Comparison of ENCODE assay signal across 8 cellular contexts in the genomic region with DNA sequence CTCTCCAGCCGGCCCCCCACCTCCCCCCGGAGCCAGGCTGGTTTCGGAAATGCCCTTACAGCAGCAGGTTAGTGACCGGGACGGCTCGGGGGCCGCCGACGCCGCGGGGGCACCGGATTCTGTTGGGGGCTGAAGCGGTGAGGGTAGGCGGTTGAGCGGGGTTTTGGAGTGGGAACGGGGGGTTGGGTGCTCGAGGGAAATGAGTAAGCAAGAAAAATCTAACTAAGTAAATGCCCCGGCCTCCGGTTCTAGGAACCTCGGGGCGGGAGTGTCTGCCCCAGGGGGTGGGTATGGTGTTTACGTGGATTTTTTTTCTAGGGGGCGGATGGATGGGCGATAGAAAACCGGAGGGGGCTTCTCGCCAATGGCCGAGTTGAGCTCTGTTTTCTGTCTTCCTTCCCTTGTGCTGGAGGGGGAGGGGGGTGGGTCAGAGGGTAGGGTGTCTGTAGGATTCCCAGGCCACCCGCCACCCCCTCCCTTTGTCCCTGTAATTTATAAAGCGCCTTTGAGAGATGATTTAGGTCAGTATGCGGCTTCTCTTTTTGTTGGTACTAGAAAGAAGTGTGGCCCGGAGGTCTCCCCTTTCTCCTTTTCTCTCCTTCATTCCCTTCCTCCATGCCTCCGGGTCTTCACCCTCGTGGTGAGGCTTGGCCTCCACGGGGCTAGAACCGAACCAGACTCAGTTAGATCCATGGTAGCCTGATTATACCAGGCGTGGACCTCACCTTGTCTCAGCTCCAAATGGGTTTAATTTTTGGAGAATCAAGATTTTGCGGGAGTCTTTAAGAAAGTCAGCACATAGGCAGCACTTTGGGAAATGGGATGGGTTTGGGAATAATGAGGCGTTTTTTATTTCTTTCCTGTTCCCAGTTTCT. TPM values are rescaled to one million over a fixed set of nuclear protein-coding genes. Genes with fewer than 3 reads are reported as not detected.
DNase-seq lines count a peak whose midpoint lies in the region; ATAC-seq and TF ChIP-seq lines count a peak whose summit lies in the region.

No MANE protein-coding gene starts in this region.

- peaks cover 28% of the 10 kb centered on the region for H3K4me1 Mint-ChIP-seq in endodermal cell
- peaks cover 25 to 64% (median 49%) of the 10 kb centered on the region in 4 donors for H3K4me1 Mint-ChIP-seq in naive thymus-derived CD8-positive, alpha-beta T cell

- H3K79me2 ChIP-seq in DOHH2 (ENCODE audit: control insufficient read depth, low read length): peaks cover 70% of the 10 kb centered on the region

- DNase-seq in NCI-H69 (lab: John Stamatoyannopoulos, UW) (peak; percentile 80), endodermal cell (peak; percentile 85), stomach (peak; percentile 34), GM19240 (ENCODE audit: insufficient read length, low spot score) (no peak)
- peak in 2 of 3 experiments; percentile 56 to 75 for DNase-seq in activated CD8-positive, alpha-beta memory T cell treated with anti-CD3 and anti-CD28 coated beads for 48 hours (ENCODE audit: low read depth in 2 of 3, low spot score in 2 of 3)
- DNase-seq in naive thymus-derived CD8-positive, alpha-beta T cell: peak in 9 of 10 donors; percentile 41 to 81 (median 62)

- no peaks in the 10 kb centered on the region for H3K9me2 ChIP-seq in DOHH2 (replicated peaks; ENCODE audit: control insufficient read depth, low read length)

- peak; percentile 3 for ATAC-seq in HG02938 (IDR thresholded peaks at IDR 0.05; ENCODE audit: unreplicated experiment)
- ATAC-seq in naive thymus-derived CD8-positive, alpha-beta T cell: peak; percentile 12 to 15

- H3K36me3 ChIP-seq in DOHH2 (ENCODE audit: control insufficient read depth, low read length) (peaks cover 63% of the 10 kb centered on the region), endodermal cell (ENCODE audit: control insufficient read depth, insufficient read depth, low read length) (peaks cover 33% of the 10 kb centered on the region), stomach (no peaks in the 10 kb centered on the region)

- H3K27ac ChIP-seq in DOHH2 (ENCODE audit: low read depth, low read length): peak overlapping the region; percentile 92
- peak overlapping the region; percentile 97 for H3K27ac ChIP-seq in endodermal cell (ENCODE audit: low read depth, low read length)
- peak overlapping the region; percentile 51 to 95 (median 89) for H3K27ac ChIP-seq in stomach

- peaks cover 21% of the 10 kb centered on the region for H3K36me3 Mint-ChIP-seq in endodermal cell (ENCODE audit: low read depth)
- H3K36me3 Mint-ChIP-seq in naive thymus-derived CD8-positive, alpha-beta T cell: peaks cover 0 to 7% (median 3%) of the 10 kb centered on the region in 3 donors

- peak overlapping the region; percentile 89 for H3K4me3 Mint-ChIP-seq in endodermal cell
- H3K4me3 Mint-ChIP-seq in naive thymus-derived CD8-positive, alpha-beta T cell: peak overlapping the region; percentile 83 to 98 (median 96)

- peaks cover 50% of the 10 kb centered on the region for H3K4me1 ChIP-seq in DOHH2 (ENCODE audit: control insufficient read depth, low read length)
- peaks cover 4% of the 10 kb centered on the region for H3K4me1 ChIP-seq in endodermal cell (ENCODE audit: control insufficient read depth, insufficient read depth, low read length)
- H3K4me1 ChIP-seq in stomach: peaks cover 0 to 36% (median 22%) of the 10 kb centered on the region in 4 donors

- H3K27me3 Mint-ChIP-seq in endodermal cell (ENCODE audit: insufficient read depth): no peaks in the 10 kb centered on the region
- no peaks in the 10 kb centered on the region for H3K27me3 Mint-ChIP-seq in naive thymus-derived CD8-positive, alpha-beta T cell

- H3K27me3 ChIP-seq in DOHH2 (ENCODE audit: control insufficient read depth, low read length) (no peaks in the 10 kb centered on the region), endodermal cell (ENCODE audit: control insufficient read depth, insufficient read depth, low read length, poor library complexity, severe bottlenecking) (no peaks in the 10 kb centered on the region), stomach (no peaks in the 10 kb centered on the region)

- H3K9me3 ChIP-seq in DOHH2 (ENCODE audit: control insufficient read depth, insufficient read depth, low read length) (no peaks in the 10 kb centered on the region), endodermal cell (ENCODE audit: control insufficient read depth, low read length) (no peaks in the 10 kb centered on the region), stomach (no peaks in the 10 kb centered on the region)

- peaks cover 8% of the 10 kb centered on the region for H3F3A ChIP-seq in DOHH2 (ENCODE audit: control insufficient read depth, insufficient read depth)

- TF ChIP-seq CTCF in DOHH2 (IDR thresholded peaks at IDR 0.05; ENCODE audit: low read depth, low read length, poor library complexity, severe bottlenecking): no peak
- no peak for TF ChIP-seq CTCF in endodermal cell (conservative IDR thresholded peaks at IDR 0.05)
- TF ChIP-seq CTCF in stomach (IDR thresholded peaks at IDR 0.05): no peak

- peaks cover 21% of the 10 kb centered on the region for H4K20me1 ChIP-seq in DOHH2 (ENCODE audit: control insufficient read depth, insufficient read depth, low read depth, low read length)

- TF ChIP-seq EP300 in stomach (IDR thresholded peaks at IDR 0.05): no peak

- no peaks in the 10 kb centered on the region for H3K9me3 Mint-ChIP-seq in endodermal cell
- H3K9me3 Mint-ChIP-seq in naive thymus-derived CD8-positive, alpha-beta T cell: no peaks in the 10 kb centered on the region

- intact Hi-C loops in stomach (cut with DNase I; ENCODE audit: low total_unique reads): no loop called here

- H3K4me2 ChIP-seq in DOHH2 (ENCODE audit: low read length): peak overlapping the region; percentile 76

- 0% methylated on average over 9 to 36 of the region's 38 CpGs for WGBS in endodermal cell (ENCODE audit: insufficient coverage in 1 of 2, insufficient read length in 1 of 2), 2 experiments
- WGBS in stomach, 5 donors: 1 to 3% (median 2%) methylated on average over 31 to 38 of the region's 38 CpGs

- POLR2A ChIA-PET in naive thymus-derived CD8-positive, alpha-beta T cell (lab: Charles Lee): interaction anchor here (0.5 to 7.8 kb wide), 22 partner anchors 10 to 532 kb away, joined by 3 to 216 read pairs (median 4); partner anchors contain the start of gene CDKAL1

- H3K27ac Mint-ChIP-seq in endodermal cell: peak overlapping the region; percentile 96
- H3K27ac Mint-ChIP-seq in naive thymus-derived CD8-positive, alpha-beta T cell: peak overlapping the region; percentile 87 to 96 (median 94)

- H3K9ac ChIP-seq in endodermal cell (ENCODE audit: extremely low read depth, low read length, poor library complexity, severe bottlenecking): peak overlapping the region; percentile 93

- peak overlapping the region; percentile 87 for H3K4me3 ChIP-seq in DOHH2 (ENCODE audit: low read length)
- peak overlapping the region; percentile 99 for H3K4me3 ChIP-seq in endodermal cell (ENCODE audit: low read length)
- H3K4me3 ChIP-seq in stomach: peak overlapping the region; percentile 74 to 77 (median 75)

- TF ChIP-seq POLR2A in stomach (IDR thresholded peaks at IDR 0.05): no peak

RNA-seq across cellular contexts. Expression of gene E2F3, which starts 2.3 kb away (rescaled TPM):
- 10 to 100 TPM; 38.2 TPM for total RNA-seq in endodermal cell
- polyA plus RNA-seq in endodermal cell (2013, experiment 1 of 2): 26.8 TPM
- 26.3 TPM for polyA plus RNA-seq in endodermal cell (2013, experiment 2 of 2)
- total RNA-seq in naive thymus-derived CD8-positive, alpha-beta T cell: 10 to 100 TPM; 44.3 to 45.2 TPM
- polyA plus RNA-seq in naive thymus-derived CD8-positive, alpha-beta T cell: 1 to 10 TPM; 4.9 to 8.0 (median 5.9) TPM
- 10 to 100 TPM in 2 of 5 donors, 1 to 10 TPM in 2, under 1 TPM in 1; 0.58 to 11.6 (median 6.4) TPM for total RNA-seq in stomach
- polyA plus RNA-seq in stomach: 1 to 10 TPM; 1.4 to 3.1 (median 2.6) TPM
